In genomic region chr16:667780-668518, GRCh38 we compare ENCODE assay signal across 1 cellular context.
TF ChIP-seq lines count a peak whose summit lies in the region.

Gene RHOT2, plus strand, starts transcription at chr16:668132. Its CDS starts 68 bp downstream, at chr16:668200.

TF ChIP-seq in WTC11, 78 proteins besides CTCF, POLR2A, EP300 and RAD21 (continued from another document):
- peak; percentile 93 for TF ChIP-seq ARID4B (CRISPR knock-in tag; IDR thresholded peaks at IDR 0.05; ENCODE audit: borderline replicate concordance)
- peak; percentile 95 for TF ChIP-seq E2F5 (CRISPR knock-in tag; IDR thresholded peaks at IDR 0.05)
- TF ChIP-seq ETV6 (CRISPR knock-in tag; IDR thresholded peaks at IDR 0.05), result peak; percentile 91
- 0 out of 2 replicates have a peak, but pooled peaks have one; percentile 28 for TF ChIP-seq ATF1 (CRISPR knock-in tag; IDR thresholded peaks at IDR 0.05)
- no peak for TF ChIP-seq NR1H2 (CRISPR knock-in tag; IDR thresholded peaks at IDR 0.05)
- TF ChIP-seq SP1 (CRISPR knock-in tag; conservative IDR thresholded peaks at IDR 0.05), result peak; percentile 97
- no peak for TF ChIP-seq CDX4 (CRISPR knock-in tag; IDR thresholded peaks at IDR 0.05; ENCODE audit: borderline replicate concordance)
- TF ChIP-seq GTF2I (CRISPR knock-in tag; conservative IDR thresholded peaks at IDR 0.05), result no peak
- TF ChIP-seq JUN (CRISPR knock-in tag; IDR thresholded peaks at IDR 0.05), result 0 out of 2 replicates have a peak, but pooled peaks have one; percentile 61
- TF ChIP-seq CREM (CRISPR knock-in tag; IDR thresholded peaks at IDR 0.05), result peak; percentile 89
- peak; percentile 38; the same call in 1 of the 2 replicates for TF ChIP-seq ELF4 (CRISPR knock-in tag; IDR thresholded peaks at IDR 0.05; ENCODE audit: low read depth)
- no peak for TF ChIP-seq SMAD4 (CRISPR knock-in tag; IDR thresholded peaks at IDR 0.05)
- TF ChIP-seq OVOL2 (CRISPR knock-in tag; IDR thresholded peaks at IDR 0.05; ENCODE audit: borderline replicate concordance), result no peak
- no peak for TF ChIP-seq PRRX2 (CRISPR knock-in tag; IDR thresholded peaks at IDR 0.05)
- peak; percentile 16; the same call in 1 of the 2 replicates for TF ChIP-seq ZBTB21 (CRISPR knock-in tag; IDR thresholded peaks at IDR 0.05; ENCODE audit: borderline replicate concordance)
- no peak; the same call in 1 of the 2 replicates for TF ChIP-seq FOXK1 (CRISPR knock-in tag; IDR thresholded peaks at IDR 0.05)
- TF ChIP-seq PREB (CRISPR knock-in tag; IDR thresholded peaks at IDR 0.05; ENCODE audit: borderline replicate concordance), result no peak
- no peak for TF ChIP-seq ZNF425 (CRISPR knock-in tag; conservative IDR thresholded peaks at IDR 0.05)
- no peak for TF ChIP-seq FOXJ3 (CRISPR knock-in tag; IDR thresholded peaks at IDR 0.05; ENCODE audit: borderline replicate concordance)
- peak; percentile 55 for TF ChIP-seq USF2 (CRISPR knock-in tag; IDR thresholded peaks at IDR 0.05)
- 0 out of 2 replicates have a peak, but pooled peaks have one; percentile 48 for TF ChIP-seq FOXP4 (CRISPR knock-in tag; IDR thresholded peaks at IDR 0.05)
- no peak for TF ChIP-seq CBFB (CRISPR knock-in tag; IDR thresholded peaks at IDR 0.05; ENCODE audit: low read depth)
- peak; percentile 100 for TF ChIP-seq HMGXB4 (CRISPR knock-in tag; IDR thresholded peaks at IDR 0.05)
- peak; percentile 66; the same call in 1 of the 2 replicates for TF ChIP-seq EMX1 (CRISPR knock-in tag; IDR thresholded peaks at IDR 0.05)
- TF ChIP-seq MYBL2 (CRISPR knock-in tag; IDR thresholded peaks at IDR 0.05), result peak; percentile 64; the same call in 1 of the 2 replicates
- no peak for TF ChIP-seq ZNF512 (CRISPR knock-in tag; IDR thresholded peaks at IDR 0.05; ENCODE audit: borderline replicate concordance)
- TF ChIP-seq TEAD1 (CRISPR knock-in tag; IDR thresholded peaks at IDR 0.05), result peak; percentile 81; the same call in 1 of the 2 replicates
- no peak for TF ChIP-seq ZSCAN18 (CRISPR knock-in tag; IDR thresholded peaks at IDR 0.05)
- TF ChIP-seq RORB (CRISPR knock-in tag; IDR thresholded peaks at IDR 0.05), result no peak
- TF ChIP-seq RELA (CRISPR knock-in tag; IDR thresholded peaks at IDR 0.05; ENCODE audit: borderline replicate concordance), result peak; percentile 64; the same call in 1 of the 2 replicates
- 0 out of 2 replicates have a peak, but pooled peaks have one; percentile 67 for TF ChIP-seq MLX (CRISPR knock-in tag; IDR thresholded peaks at IDR 0.05)
- TF ChIP-seq KAT7 (CRISPR knock-in tag; IDR thresholded peaks at IDR 0.05; ENCODE audit: borderline replicate concordance), result peak; percentile 98
- no peak for TF ChIP-seq ZNF138 (CRISPR knock-in tag; conservative IDR thresholded peaks at IDR 0.05)
- TF ChIP-seq SOX15 (CRISPR knock-in tag; IDR thresholded peaks at IDR 0.05), result no peak
- TF ChIP-seq CREB1 (CRISPR knock-in tag; IDR thresholded peaks at IDR 0.05), result no peak
- TF ChIP-seq TP53 (CRISPR knock-in tag; IDR thresholded peaks at IDR 0.05), result peak; percentile 50; the same call in 1 of the 2 replicates
TF ChIP-seq in WTC11: peak in this region for 24.
